In genomic region chr6:132814716-132815570, GRCh38 we compare ENCODE assay signal across 1 cellular context.
TF ChIP-seq lines count a peak whose summit lies in the region.

No MANE protein-coding gene starts in this region.

TF ChIP-seq in HepG2, 621 proteins besides CTCF, POLR2A, EP300 and RAD21 (continued from another document):
- TF ChIP-seq SKIL (CRISPR knock-in tag; IDR thresholded peaks at IDR 0.05; ENCODE audit: borderline replicate concordance) (peak; percentile 54; the same call in 1 of the 2 replicates), SETDB1 (CRISPR knock-in tag; IDR thresholded peaks at IDR 0.05; ENCODE audit: borderline replicate concordance) (no peak), DRAP1 (CRISPR knock-in tag; IDR thresholded peaks at IDR 0.05) (no peak), AKAP8 (CRISPR knock-in tag; IDR thresholded peaks at IDR 0.05) (peak; percentile 60; the same call in 1 of the 2 replicates), ZNF331 (CRISPR knock-in tag; IDR thresholded peaks at IDR 0.05) (peak; percentile 13; the same call in 1 of the 2 replicates), NFE2L1 (CRISPR knock-in tag; IDR thresholded peaks at IDR 0.05; ENCODE audit: borderline replicate concordance) (0 out of 2 replicates have a peak, but pooled peaks have one; percentile 28), REPIN1 (CRISPR knock-in tag; IDR thresholded peaks at IDR 0.05; ENCODE audit: borderline replicate concordance, low read depth) (no peak), MZF1 (CRISPR knock-in tag; IDR thresholded peaks at IDR 0.05; ENCODE audit: borderline replicate concordance) (0 out of 2 replicates have a peak, but pooled peaks have one; percentile 26), HBP1 (CRISPR knock-in tag; IDR thresholded peaks at IDR 0.05; ENCODE audit: low read depth) (no peak), STAT6 (CRISPR knock-in tag; IDR thresholded peaks at IDR 0.05; ENCODE audit: borderline replicate concordance) (no peak), ZNF280B (CRISPR knock-in tag; IDR thresholded peaks at IDR 0.05; ENCODE audit: borderline replicate concordance) (0 out of 2 replicates have a peak, but pooled peaks have one; percentile 7), FOXJ3 (CRISPR knock-in tag; IDR thresholded peaks at IDR 0.05; ENCODE audit: borderline replicate concordance) (no peak), ZC3H4 (CRISPR knock-in tag; IDR thresholded peaks at IDR 0.05; ENCODE audit: borderline replicate concordance) (no peak), TOPORS (CRISPR knock-in tag; IDR thresholded peaks at IDR 0.05) (no peak), ZSCAN20 (CRISPR knock-in tag; IDR thresholded peaks at IDR 0.05; ENCODE audit: borderline replicate concordance) (no peak), AFF4 (CRISPR knock-in tag; IDR thresholded peaks at IDR 0.05) (peak; percentile 26; the same call in 1 of the 2 replicates), ZBTB21 (CRISPR knock-in tag; IDR thresholded peaks at IDR 0.05) (no peak), CEBPB (IDR thresholded peaks at IDR 0.05; ENCODE audit: borderline replicate concordance, low read depth, low read length) (no peak), TSC22D2 (CRISPR knock-in tag; IDR thresholded peaks at IDR 0.05; ENCODE audit: borderline replicate concordance) (no peak), IKZF1 (IDR thresholded peaks at IDR 0.05) (no peak), CBFB (CRISPR knock-in tag; IDR thresholded peaks at IDR 0.05) (no peak), DPF2 (CRISPR knock-in tag; IDR thresholded peaks at IDR 0.05; ENCODE audit: borderline replicate concordance, low read depth) (no peak), PITX1 (CRISPR knock-in tag; IDR thresholded peaks at IDR 0.05) (no peak)
- TF ChIP-seq, protein P1, sequence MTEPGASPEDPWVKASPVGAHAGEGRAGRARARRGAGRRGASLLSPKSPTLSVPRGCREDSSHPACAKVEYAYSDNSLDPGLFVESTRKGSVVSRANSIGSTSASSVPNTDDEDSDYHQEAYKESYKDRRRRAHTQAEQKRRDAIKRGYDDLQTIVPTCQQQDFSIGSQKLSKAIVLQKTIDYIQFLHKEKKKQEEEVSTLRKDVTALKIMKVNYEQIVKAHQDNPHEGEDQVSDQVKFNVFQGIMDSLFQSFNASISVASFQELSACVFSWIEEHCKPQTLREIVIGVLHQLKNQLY (CRISPR knock-in tag; IDR thresholded peaks at IDR 0.05) = no peak
- TF ChIP-seq, protein P2, sequence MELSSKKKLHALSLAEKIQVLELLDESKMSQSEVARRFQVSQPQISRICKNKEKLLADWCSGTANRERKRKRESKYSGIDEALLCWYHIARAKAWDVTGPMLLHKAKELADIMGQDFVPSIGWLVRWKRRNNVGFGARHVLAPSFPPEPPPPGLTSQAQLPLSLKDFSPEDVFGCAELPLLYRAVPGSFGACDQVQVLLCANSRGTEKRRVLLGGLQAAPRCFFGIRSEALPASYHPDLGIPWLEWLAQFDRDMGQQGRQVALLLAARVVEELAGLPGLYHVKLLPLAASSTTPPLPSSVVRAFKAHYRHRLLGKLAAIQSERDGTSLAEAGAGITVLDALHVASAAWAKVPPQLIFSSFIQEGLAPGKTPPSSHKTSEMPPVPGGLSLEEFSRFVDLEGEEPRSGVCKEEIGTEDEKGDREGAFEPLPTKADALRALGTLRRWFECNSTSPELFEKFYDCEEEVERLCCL (CRISPR knock-in tag; IDR thresholded peaks at IDR 0.05; ENCODE audit: borderline replicate concordance) = no peak
- TF ChIP-seq, protein P3, sequence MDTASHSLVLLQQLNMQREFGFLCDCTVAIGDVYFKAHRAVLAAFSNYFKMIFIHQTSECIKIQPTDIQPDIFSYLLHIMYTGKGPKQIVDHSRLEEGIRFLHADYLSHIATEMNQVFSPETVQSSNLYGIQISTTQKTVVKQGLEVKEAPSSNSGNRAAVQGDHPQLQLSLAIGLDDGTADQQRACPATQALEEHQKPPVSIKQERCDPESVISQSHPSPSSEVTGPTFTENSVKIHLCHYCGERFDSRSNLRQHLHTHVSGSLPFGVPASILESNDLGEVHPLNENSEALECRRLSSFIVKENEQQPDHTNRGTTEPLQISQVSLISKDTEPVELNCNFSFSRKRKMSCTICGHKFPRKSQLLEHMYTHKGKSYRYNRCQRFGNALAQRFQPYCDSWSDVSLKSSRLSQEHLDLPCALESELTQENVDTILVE (CRISPR knock-in tag; IDR thresholded peaks at IDR 0.05) = no peak
